Comparison of ENCODE assay signal across 8 cellular contexts in the genomic region with DNA sequence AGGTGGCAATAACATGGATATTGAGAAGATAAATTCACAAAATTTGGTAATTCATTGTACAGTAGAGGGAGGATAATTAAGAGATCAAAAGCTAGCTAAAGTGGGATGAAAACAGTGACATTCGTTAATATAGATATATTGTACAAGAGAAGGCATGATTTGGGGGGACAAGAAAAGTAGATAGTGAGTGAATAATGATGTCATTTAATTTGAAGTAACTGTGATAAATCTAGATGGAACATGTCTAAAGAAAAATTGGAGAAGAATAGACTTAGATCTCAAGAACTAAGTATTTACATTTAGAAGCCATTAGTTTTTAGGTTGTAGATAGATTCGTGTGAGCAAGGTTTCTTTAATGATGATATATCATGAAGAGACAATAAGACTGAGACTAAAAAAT.
"Had no signal": no experiment of that assay in that cellular context is flagged by ENCODE, and none has a peak within 500 bp of the region (broad histone marks: within the 10 kb centered on the region; RNA-seq: fewer than 3 reads in every experiment).

No MANE protein-coding gene starts in this region.

- H3K27me3 Mint-ChIP-seq: IgD-negative memory B cell had no signal

- H3K27ac Mint-ChIP-seq: IgD-negative memory B cell had no signal

- H3K36me3 Mint-ChIP-seq: IgD-negative memory B cell had no signal

- H3K4me2 ChIP-seq: KMS-11 had no signal

- DNase-seq: IMR-90, KBM-7, KG1 had no signal

- ATAC-seq: K562 had no signal

- FAIRE-seq: HTR-8/SVneo, K562 had no signal

- H3K4me1 Mint-ChIP-seq: IgD-negative memory B cell had no signal

- H3K9ac ChIP-seq: KMS-11 had no signal

- H3K27ac ChIP-seq: HL-60, KMS-11 had no signal

- H3K4me3 Mint-ChIP-seq: IgD-negative memory B cell had no signal

- H3K4me3 ChIP-seq: K562 had no signal
